8 cellular contexts compared by ENCODE assay signal in genomic region chr20:53652859-53653520, GRCh38. TPM values are rescaled to one million over a fixed set of nuclear protein-coding genes. Genes with fewer than 3 reads are reported as not detected.
DNase-seq lines count a peak whose midpoint lies in the region; ATAC-seq, FAIRE-seq and TF ChIP-seq lines count a peak whose summit lies in the region.

No MANE protein-coding gene starts in this region.

- H3K9me3 ChIP-seq in SU-DHL-6 (ENCODE audit: insufficient read depth, low read length) (no peaks in the 10 kb centered on the region), keratinocyte (ENCODE audit: control insufficient read depth, low read depth, low read length) (no peaks in the 10 kb centered on the region), thyroid gland (no peaks in the 10 kb centered on the region), mammary epithelial cell (replicated peaks; ENCODE audit: insufficient read depth, low read length) (no peaks in the 10 kb centered on the region)

- no peak for ATAC-seq in GM18505 (IDR thresholded peaks at IDR 0.05; ENCODE audit: unreplicated experiment)

- BruUV-seq in mammary epithelial cell (replicated peaks; lab: Mats Ljungman, UMichigan): no TSS peak

- intact Hi-C loops in thyroid gland (cut with DNase I): no loop called here
- intact Hi-C loops in mammary epithelial cell (cut with micrococcal nuclease): no loop called here

- peak overlapping the region; percentile 67 for H3K4me3 Mint-ChIP-seq in activated CD4-positive, alpha-beta T cell treated with anti-CD3 and anti-CD28 coated beads, Interleukin-2, amount 10 ng/mL, durations not matched to agents 7 days and 5 days

- H3K79me2 ChIP-seq in SU-DHL-6 (ENCODE audit: insufficient read depth, low read length) (no peaks in the 10 kb centered on the region), keratinocyte (ENCODE audit: control insufficient read depth, insufficient read depth, low read length) (no peaks in the 10 kb centered on the region), mammary epithelial cell (ENCODE audit: insufficient read depth, low read length) (no peaks in the 10 kb centered on the region)

- no peaks in the 10 kb centered on the region for H3K27me3 Mint-ChIP-seq in activated CD4-positive, alpha-beta T cell treated with anti-CD3 and anti-CD28 coated beads, Interleukin-2, amount 10 ng/mL, durations not matched to agents 7 days and 5 days

- no peaks in the 10 kb centered on the region for H3K9me2 ChIP-seq in SU-DHL-6 (replicated peaks; ENCODE audit: insufficient read depth, low read length)

- no peak for TF ChIP-seq POLR2A in thyroid gland (IDR thresholded peaks at IDR 0.05)
- TF ChIP-seq POLR2A in GM18505 (IDR thresholded peaks at IDR 0.05; ENCODE audit: borderline replicate concordance, extremely low read depth, insufficient read depth, insufficient read length): no peak

- dilution Hi-C loops in keratinocyte (cut with MboI; ENCODE audit: extremely low pct_ligation_motif_present, low sequenced_read_pairs) (no loop called here), mammary epithelial cell (cut with HindIII; ENCODE audit: low sequenced_read_pairs) (no loop called here)

- POLR2A ChIA-PET in activated CD4-positive, alpha-beta T cell treated with anti-CD3 and anti-CD28 coated beads, Interleukin-2, amount 10 ng/mL, durations not matched to agents 7 days and 5 days (lab: Charles Lee): no interaction called here

- H3K9ac ChIP-seq in SU-DHL-6 (ENCODE audit: low read length): peak overlapping the region; percentile 7; the same call in 1 of the 2 replicates
- H3K9ac ChIP-seq in keratinocyte (ENCODE audit: control insufficient read depth, extremely low read depth, insufficient read depth, low read length): no peak overlapping the region
- no peak overlapping the region for H3K9ac ChIP-seq in mammary epithelial cell (ENCODE audit: insufficient read depth, low read length)

- H3K4me2 ChIP-seq in SU-DHL-6 (ENCODE audit: low read depth, low read length, poor library complexity, severe bottlenecking) (peak overlapping the region; percentile 56), keratinocyte (ENCODE audit: control insufficient read depth, extremely low read depth, insufficient read depth, low read depth, low read length) (peak overlapping the region; percentile 27), mammary epithelial cell (ENCODE audit: insufficient read depth, low read depth, low read length) (no peak overlapping the region)

- peak overlapping the region; percentile 95 for H3K27ac Mint-ChIP-seq in activated CD4-positive, alpha-beta T cell treated with anti-CD3 and anti-CD28 coated beads, Interleukin-2, amount 10 ng/mL, durations not matched to agents 7 days and 5 days

- TF ChIP-seq CTCF in SU-DHL-6 (IDR thresholded peaks at IDR 0.05; ENCODE audit: insufficient read depth, low read length, poor library complexity, severe bottlenecking) (no peak), keratinocyte (optimal IDR thresholded peaks at IDR 0.05 in 1 of 3, IDR thresholded peaks at IDR 0.05 in 1 of 3, conservative IDR thresholded peaks at IDR 0.05 in 1 of 3; ENCODE audit: extremely low read depth in 1 of 3, insufficient read depth in 2 of 3, low read length in 3 of 3) (no peak), thyroid gland (IDR thresholded peaks at IDR 0.05) (no peak), mammary epithelial cell (conservative IDR thresholded peaks at IDR 0.05 in 1 of 2, IDR thresholded peaks at IDR 0.05 in 1 of 2; ENCODE audit: extremely low read depth in 1 of 2, insufficient read depth in 1 of 2, low read depth in 1 of 2, low read length in 2 of 2) (no peak)

- WGBS in thyroid gland, 2 donors: 63 to 72% methylated on average over 5 of the region's 5 CpGs
- WGBS in mammary epithelial cell (ENCODE audit: low coverage, missing lambda C conversion rate): 95% methylated on average over 5 of the region's 5 CpGs

- H3K36me3 ChIP-seq in SU-DHL-6 (ENCODE audit: low read length) (no peaks in the 10 kb centered on the region), keratinocyte (ENCODE audit: control insufficient read depth in 2 of 2, extremely low read depth in 1 of 2, insufficient read depth in 2 of 2, low read length in 2 of 2) (no peaks in the 10 kb centered on the region), thyroid gland (no peaks in the 10 kb centered on the region), mammary epithelial cell (ENCODE audit: insufficient read depth, low read length) (no peaks in the 10 kb centered on the region)

- H3K4me3 ChIP-seq in SU-DHL-6 (ENCODE audit: insufficient read depth, low read length, poor library complexity, severe bottlenecking) (peak overlapping the region; percentile 3), keratinocyte (ENCODE audit: control insufficient read depth in 2 of 3, extremely low read depth in 1 of 3, insufficient read depth in 2 of 3, low read depth in 1 of 3, low read length in 3 of 3) (no peak overlapping the region), thyroid gland (replicated peaks in 1 of 3) (no peak overlapping the region), mammary epithelial cell (replicated peaks in 1 of 3; ENCODE audit: insufficient read depth in 1 of 3, low read depth in 2 of 3, low read length in 3 of 3) (no peak overlapping the region)

- H4K20me1 ChIP-seq in SU-DHL-6 (ENCODE audit: low read depth, low read length) (no peaks in the 10 kb centered on the region), keratinocyte (ENCODE audit: control insufficient read depth, extremely low read depth, insufficient read depth, low read length) (no peaks in the 10 kb centered on the region), mammary epithelial cell (ENCODE audit: insufficient read depth, low read length) (no peaks in the 10 kb centered on the region)

- H3K9me3 Mint-ChIP-seq in activated CD4-positive, alpha-beta T cell treated with anti-CD3 and anti-CD28 coated beads, Interleukin-2, amount 10 ng/mL, durations not matched to agents 7 days and 5 days: no peaks in the 10 kb centered on the region

- H3K27me3 ChIP-seq in SU-DHL-6 (ENCODE audit: low read length): no peaks in the 10 kb centered on the region
- no peaks in the 10 kb centered on the region for H3K27me3 ChIP-seq in keratinocyte (ENCODE audit: control insufficient read depth, extremely low read depth, insufficient read depth, low read length)
- H3K27me3 ChIP-seq in thyroid gland: no peaks in the 10 kb centered on the region
- H3K27me3 ChIP-seq in mammary epithelial cell (ENCODE audit: insufficient read depth, low read length): no peaks in the 10 kb centered on the region

- in situ Hi-C loops in mammary epithelial cell (cut with MboI; ENCODE audit: low sequenced_read_pairs in 2 of 2): no loop called here

- H3K4me1 ChIP-seq in keratinocyte (ENCODE audit: control insufficient read depth, extremely low read depth, insufficient read depth, low read length) (peaks cover 38% of the 10 kb centered on the region), thyroid gland (peaks cover 34 to 35% of the 10 kb centered on the region in 2 donors), mammary epithelial cell (ENCODE audit: insufficient read depth, low read length) (peaks cover 7% of the 10 kb centered on the region)

- H3K36me3 Mint-ChIP-seq in activated CD4-positive, alpha-beta T cell treated with anti-CD3 and anti-CD28 coated beads, Interleukin-2, amount 10 ng/mL, durations not matched to agents 7 days and 5 days (ENCODE audit: low read depth): no peaks in the 10 kb centered on the region

- H3K27ac ChIP-seq in SU-DHL-6 (ENCODE audit: low read depth, low read length): peak overlapping the region; percentile 56
- no peak overlapping the region for H3K27ac ChIP-seq in keratinocyte (ENCODE audit: control insufficient read depth, insufficient read depth, low read length)
- H3K27ac ChIP-seq in thyroid gland: peak overlapping the region; percentile 8 to 55 (median 51)
- H3K27ac ChIP-seq in mammary epithelial cell (ENCODE audit: insufficient read depth, low read depth, low read length): no peak overlapping the region

- H2AFZ ChIP-seq in SU-DHL-6 (ENCODE audit: low read depth, low read length, severe bottlenecking): peak overlapping the region; percentile 65
- peak overlapping the region; percentile 94 for H2AFZ ChIP-seq in keratinocyte (ENCODE audit: control insufficient read depth, low read length)
- no peak overlapping the region for H2AFZ ChIP-seq in mammary epithelial cell (ENCODE audit: low read depth, low read length)

- peaks cover 53% of the 10 kb centered on the region for H3K4me1 Mint-ChIP-seq in activated CD4-positive, alpha-beta T cell treated with anti-CD3 and anti-CD28 coated beads, Interleukin-2, amount 10 ng/mL, durations not matched to agents 7 days and 5 days

- no peak for FAIRE-seq in keratinocyte (lab: Jason Lieb, UNC)

- H3F3A ChIP-seq in SU-DHL-6 (ENCODE audit: insufficient read depth): peaks cover 26% of the 10 kb centered on the region; the same call in 1 of the 2 replicates

- H3K9me1 ChIP-seq in keratinocyte (ENCODE audit: control insufficient read depth, extremely low read depth, insufficient read depth, low read length): no peaks in the 10 kb centered on the region

- CTCF ChIA-PET in activated CD4-positive, alpha-beta T cell treated with anti-CD3 and anti-CD28 coated beads, Interleukin-2, amount 10 ng/mL, durations not matched to agents 7 days and 5 days (lab: Charles Lee): interaction anchor here (0.6 to 1.4 kb wide), 6 partner anchors 9 to 263 kb away, joined by 3 to 8 read pairs (median 4); no protein-coding TSS in a partner anchor
- CTCF ChIA-PET in mammary epithelial cell (lab: Charles Lee; ENCODE audit: low non-redundant PET): no interaction called here

- no peak for DNase-seq in activated CD4-positive, alpha-beta T cell treated with anti-CD3 and anti-CD28 coated beads, Interleukin-2, amount 10 ng/mL, durations not matched to agents 7 days and 5 days
- no peak for DNase-seq in activated CD4-positive, alpha-beta T cell treated with anti-CD3 and anti-CD28 coated beads for 4 hours
- DNase-seq in keratinocyte (ENCODE audit: low read depth, low spot score): no peak
- no peak for DNase-seq in thyroid gland
- no peak for DNase-seq in amygdala (lab: John Stamatoyannopoulos, UW)
- DNase-seq in mammary epithelial cell: no peak

RNA-seq across cellular contexts. Expression of gene ZNF217, which starts 59.4 kb away (rescaled TPM):
- 10 to 100 TPM; 97.5 to 99.7 TPM for total RNA-seq in activated CD4-positive, alpha-beta T cell treated with anti-CD3 and anti-CD28 coated beads, Interleukin-2, amount 10 ng/mL, durations not matched to agents 7 days and 5 days
- polyA plus RNA-seq in keratinocyte (16.9 to 19.1 TPM (median 17.3 TPM) in 3 replicates), mammary epithelial cell (8.7 TPM)
- polyA plus RNA-seq in keratinocyte (2011; ENCODE audit: low read depth): 13.1 TPM
- 7.4 and 10.7 TPM in 2 replicates for polyA plus RNA-seq in keratinocyte (2011; cell fraction: cytosol; rRNA removed)
- polyA plus RNA-seq in keratinocyte (2011; cell fraction: nucleus; rRNA removed): 25.3 and 32.5 TPM in 2 replicates
- 23.6 and 26.4 TPM in 2 replicates for polyA plus RNA-seq in keratinocyte (2012; ENCODE audit: low replicate concordance)
- polyA minus RNA-seq in keratinocyte (33.8 to 58.6 TPM (median 48.4 TPM) in 3 replicates), mammary epithelial cell (63.7 TPM)
- 14.0 TPM for polyA minus RNA-seq in keratinocyte (2011; cell fraction: cytosol; rRNA and poly(A)+ RNA removed)
- polyA minus RNA-seq in keratinocyte (2011; cell fraction: nucleus; rRNA and poly(A)+ RNA removed): 53.1 and 94.6 TPM in 2 replicates
- total RNA-seq in thyroid gland (10 to 100 TPM; 18.0 to 42.8 (median 27.8) TPM), mammary epithelial cell (10 to 100 TPM; 30.8 to 39.8 TPM)

Comparison
In these comparisons a context has a peak if more than half of its experiments do, and no peak if none do; other contexts are left out.
1. H3K27ac ChIP-seq: peak in SU-DHL-6 (single experiment) and thyroid gland (3 of 3); none in keratinocyte (single experiment) and mammary epithelial cell (single experiment).